16 cellular contexts compared by ENCODE assay signal in genomic region chr1:157241185-157241538, GRCh38.
"Had no signal": no experiment of that assay in that cellular context is flagged by ENCODE, and none has a peak within 500 bp of the region (broad histone marks: within the 10 kb centered on the region; RNA-seq: fewer than 3 reads in every experiment).

No MANE protein-coding gene starts in this region.

- H3K36me3 Mint-ChIP-seq: naive B cell; stimulated activated memory B cell treated with anti-CD40 and anti-IgM and Interleukin-4, amounts not matched to agents 10 μg/mL and 1 μg/mL and 100 μg/mL, for 72 hours had no signal

- H3K9me3 Mint-ChIP-seq: activated CD4-positive, alpha-beta memory T cell treated with anti-CD3 and anti-CD28 coated beads, Interleukin-2, amount 10 ng/mL, durations not matched to agents 7 days and 5 days; stimulated activated memory B cell treated with anti-CD40 and anti-IgM and Interleukin-4, amounts not matched to agents 10 μg/mL and 1 μg/mL and 100 μg/mL, for 72 hours had no signal

- ATAC-seq: heart left ventricle, sciatic nerve had no signal

- DNase-seq: activated CD4-positive, alpha-beta memory T cell treated with anti-CD3 and anti-CD28 coated beads, Interleukin-2, amount 10 ng/mL, durations not matched to agents 7 days and 5 days; activated CD8-positive, alpha-beta memory T cell treated with anti-CD3 and anti-CD28 coated beads, Interleukin-2, amount 50 U/mL, for 48 hours; activated naive CD4-positive, alpha-beta T cell; colonic mucosa; effector CD4-positive, alpha-beta T cell; heart left ventricle; kidney; naive B cell; posterior cingulate gyrus; spleen; stimulated activated CD4-positive, alpha-beta T cell treated with anti-CD3 and anti-CD28 coated beads, Interleukin-1b, Interleukin-23, amount 100 ng/mL, for 48 hours; T-helper 9 cell; transverse colon had no signal

- H3K9me3 ChIP-seq: colonic mucosa, heart left ventricle, neutrophil, spleen, transverse colon had no signal

- H3K27me3 ChIP-seq: colonic mucosa, transverse colon had no signal

- H3K4me1 ChIP-seq: heart left ventricle, spleen, transverse colon had no signal

- H3K4me3 ChIP-seq: colonic mucosa, heart left ventricle, spleen, transverse colon had no signal

- H3K27ac Mint-ChIP-seq: activated CD4-positive, alpha-beta memory T cell treated with anti-CD3 and anti-CD28 coated beads, Interleukin-2, amount 10 ng/mL, durations not matched to agents 7 days and 5 days; naive B cell; stimulated activated memory B cell treated with anti-CD40 and anti-IgM and Interleukin-4, amounts not matched to agents 10 μg/mL and 1 μg/mL and 100 μg/mL, for 72 hours had no signal

- H3K4me3 Mint-ChIP-seq: activated CD4-positive, alpha-beta memory T cell treated with anti-CD3 and anti-CD28 coated beads, Interleukin-2, amount 10 ng/mL, durations not matched to agents 7 days and 5 days; naive B cell; stimulated activated memory B cell treated with anti-CD40 and anti-IgM and Interleukin-4, amounts not matched to agents 10 μg/mL and 1 μg/mL and 100 μg/mL, for 72 hours had no signal

- H3K36me3 ChIP-seq: colonic mucosa, heart left ventricle, neutrophil, spleen, transverse colon had no signal

- H3K4me1 Mint-ChIP-seq: activated CD4-positive, alpha-beta memory T cell treated with anti-CD3 and anti-CD28 coated beads, Interleukin-2, amount 10 ng/mL, durations not matched to agents 7 days and 5 days; naive B cell; stimulated activated memory B cell treated with anti-CD40 and anti-IgM and Interleukin-4, amounts not matched to agents 10 μg/mL and 1 μg/mL and 100 μg/mL, for 72 hours had no signal

- H3K27ac ChIP-seq: colonic mucosa, heart left ventricle, neutrophil, spleen, transverse colon had no signal
